In genomic region chr12:80041071-80041470, GRCh38 we compare ENCODE assay signal across 23 cellular contexts. TPM values are rescaled to one million over a fixed set of nuclear protein-coding genes. Genes with fewer than 3 reads are reported as not detected.
DNase-seq lines count a peak whose midpoint lies in the region; ATAC-seq and TF ChIP-seq lines count a peak whose summit lies in the region.
"Had no signal": no experiment of that assay in that cellular context is flagged by ENCODE, and none has a peak within 500 bp of the region (broad histone marks: within the 10 kb centered on the region; RNA-seq: fewer than 3 reads in every experiment).

No MANE protein-coding gene starts in this region.

- CTCF ChIA-PET in HEK293 (lab: Yijun Ruan, JAX) (no interaction called here), PC-9 (lab: Charles Lee) (no interaction called here)

- H3K79me2 ChIP-seq in PC-9 (ENCODE audit: low read depth) (no peaks in the 10 kb centered on the region), smooth muscle cell (ENCODE audit: low read depth) (no peaks in the 10 kb centered on the region)

- H2AFZ ChIP-seq in PC-9 (no peak overlapping the region), smooth muscle cell (ENCODE audit: low read depth) (no peak overlapping the region)

- H3K9me3 ChIP-seq in HEK293 (ENCODE audit: control insufficient read depth, insufficient read depth, low read depth, low read length) (no peaks in the 10 kb centered on the region), PC-9 (ENCODE audit: insufficient read depth, low read depth) (no peaks in the 10 kb centered on the region), smooth muscle cell (replicated peaks; ENCODE audit: low read depth) (no peaks in the 10 kb centered on the region)

- WGBS in smooth muscle cell (ENCODE audit: low lambda C conversion rate): 99% methylated on average over 2 of the region's 2 CpGs

- H4K20me1 ChIP-seq in PC-9 (ENCODE audit: insufficient read depth) (no peaks in the 10 kb centered on the region), smooth muscle cell (ENCODE audit: low read depth) (no peaks in the 10 kb centered on the region)

- intact Hi-C loops in PC-9 (cut with micrococcal nuclease; ENCODE audit: unreplicated experiment) (no loop called here), head of caudate nucleus (cut with DNase I) (no loop called here)

- TF ChIP-seq CTCF in HEK293 (tag by site-specific recombination; IDR thresholded peaks at IDR 0.05): no peak
- no peak for TF ChIP-seq CTCF in PC-9 (conservative IDR thresholded peaks at IDR 0.05)
- no peak for TF ChIP-seq CTCF in smooth muscle cell (IDR thresholded peaks at IDR 0.05; ENCODE audit: borderline replicate concordance, insufficient read depth, poor library complexity, severe bottlenecking)

- no peaks in the 10 kb centered on the region for H3K36me3 ChIP-seq in HEK293 (ENCODE audit: control insufficient read depth in 2 of 2, insufficient read depth in 1 of 2, low read length in 2 of 2)
- H3K36me3 ChIP-seq in PC-9 (ENCODE audit: low read depth): no peaks in the 10 kb centered on the region
- H3K36me3 ChIP-seq in smooth muscle cell (ENCODE audit: low read depth): no peaks in the 10 kb centered on the region

- H3K27me3 ChIP-seq in PC-9 (ENCODE audit: insufficient read depth, low read depth) (no peaks in the 10 kb centered on the region), smooth muscle cell (ENCODE audit: low read depth) (no peaks in the 10 kb centered on the region)

- POLR2A ChIA-PET in HEK293 (lab: Yijun Ruan, JAX) (no interaction called here), PC-9 (lab: Charles Lee; ENCODE audit: unreplicated experiment) (no interaction called here)

- no peak overlapping the region for H3K9ac ChIP-seq in smooth muscle cell (ENCODE audit: low read depth)

- BruUV-seq in PC-9 (replicated peaks; lab: Mats Ljungman, UMichigan): no TSS peak

- H3K27ac ChIP-seq in HEK293 (ENCODE audit: extremely low read depth, low read depth, low read length) (no peak overlapping the region), PC-9 (0 out of 2 replicates have a peak overlapping the region, but pooled peaks have one; percentile 27), smooth muscle cell (ENCODE audit: low read depth) (peak overlapping the region; percentile 63)

- H3K9me2 ChIP-seq in PC-9 (ENCODE audit: insufficient read depth): no peaks in the 10 kb centered on the region

- DNase-seq in PC-9: no peak
- peak; percentile 0 for DNase-seq in kidney glomerular epithelial cell (lab: John Stamatoyannopoulos, UW)
- no peak for DNase-seq in smooth muscle cell (lab: John Stamatoyannopoulos, UW; ENCODE audit: unreplicated experiment)
- DNase-seq in iPS-NIHi11 (ENCODE audit: low spot score): no peak
- DNase-seq in head of caudate nucleus: no peak
- DNase-seq in LoVo (ENCODE audit: low spot score): no peak
- DNase-seq: ACHN; C1 segment of cervical spinal cord; DND-41; GDM1; NCI-H1048; NCI-H1436; NCI-H2029 treated with DMSO at 0.1 percent for 48 hours; NCI-H2171; NCI-H446; NCI-H526 treated with DMSO at 0.1 percent for 48 hours; NK-92 treated with Interleukin-12 subunit alpha and Interleukin-12 subunit beta, amount 100 ng/mL, for 24 hours; Right ventricle myocardium superior had no signal

- H3K4me2 ChIP-seq in PC-9 (no peak overlapping the region), smooth muscle cell (peak overlapping the region; percentile 52)
- H3K4me2 ChIP-seq: GM23338 had no signal

- H3F3A ChIP-seq in PC-9 (ENCODE audit: insufficient read depth, low read depth) (no peaks in the 10 kb centered on the region), smooth muscle cell (ENCODE audit: low read depth) (no peaks in the 10 kb centered on the region)

- H3K4me1 ChIP-seq in HEK293 (ENCODE audit: control insufficient read depth, insufficient read depth, low read length) (no peaks in the 10 kb centered on the region; the same call in 1 of the 2 replicates), PC-9 (replicated peaks; ENCODE audit: insufficient read depth) (0 out of 2 replicates have a peak, but pooled peaks cover 10% of the 10 kb centered on the region), smooth muscle cell (ENCODE audit: low read depth) (peaks cover 8% of the 10 kb centered on the region)

- ATAC-seq in GM21447 (IDR thresholded peaks at IDR 0.05; ENCODE audit: unreplicated experiment): no peak
- ATAC-seq: GM23338, HCT116 had no signal

- H3K4me3 ChIP-seq in HEK293 (ENCODE audit: low read depth, low read length) (no peak overlapping the region), PC-9 (no peak overlapping the region), smooth muscle cell (no peak overlapping the region)
- H3K4me3 ChIP-seq: GM23338 had no signal

TF ChIP-seq in HEK293, 187 proteins besides CTCF, POLR2A, EP300 and RAD21:
- TF ChIP-seq SCRT2 (tag by site-specific recombination; IDR thresholded peaks at IDR 0.05) (peak; percentile 74; the same call in 1 of the 2 replicates), GLI2 (tag by site-specific recombination; IDR thresholded peaks at IDR 0.05; ENCODE audit: borderline replicate concordance, low read depth) (no peak)

RNA-seq across cellular contexts. Expression of gene OTOGL, which starts 58.3 kb away (rescaled TPM):
- total RNA-seq in PC-9 (2021): not detected in 2 replicates
- total RNA-seq in smooth muscle cell: 0.04 and 0.09 TPM in 2 replicates
- polyA plus RNA-seq in smooth muscle cell: not detected in 2 replicates
- total RNA-seq: MCF 10A had no signal
